In genomic region chr16:86485746-86486145, GRCh38 we compare ENCODE assay signal across 7 cellular contexts. TPM values are rescaled to one million over a fixed set of nuclear protein-coding genes. Genes with fewer than 3 reads are reported as not detected.
"Had no signal": no experiment of that assay in that cellular context is flagged by ENCODE, and none has a peak within 500 bp of the region (broad histone marks: within the 10 kb centered on the region; RNA-seq: fewer than 3 reads in every experiment).

No MANE protein-coding gene starts in this region.

- H3K4me3 Mint-ChIP-seq: GM23338, H9, IgD-negative memory B cell had no signal

- H3K27ac Mint-ChIP-seq: GM23338, IgD-negative memory B cell had no signal

- DNase-seq: H9, HCEC 1CT, KBM-7 had no signal

- ATAC-seq: GM23338 had no signal

- H3K4me1 Mint-ChIP-seq: GM23338, IgD-negative memory B cell had no signal

RNA-seq across cellular contexts. Expression of gene FOXF1, which starts 24.6 kb away (rescaled TPM):
- total RNA-seq: H1, H9, HT-29 had no signal
